1 cellular context compared by ENCODE assay signal in the genomic region with DNA sequence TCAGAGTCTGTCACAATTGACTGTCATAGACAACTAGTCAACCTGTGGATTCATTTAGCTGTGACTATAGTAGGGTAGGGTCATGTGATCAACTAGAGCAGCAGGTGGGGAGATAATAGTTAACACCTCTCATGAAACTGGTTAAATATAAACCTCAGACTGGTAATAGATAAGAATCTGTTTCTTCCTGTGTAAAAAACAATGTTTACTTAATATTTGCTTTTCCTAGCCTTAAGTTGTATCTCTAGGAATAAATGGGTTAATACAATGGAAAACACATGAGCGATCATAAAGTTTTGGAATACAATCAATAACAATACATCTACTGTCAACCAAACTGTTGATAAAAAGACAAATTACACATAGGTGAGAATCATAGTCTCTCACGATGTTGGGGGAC.
TF ChIP-seq lines count a peak whose summit lies in the region.

No MANE protein-coding gene starts in this region.

TF ChIP-seq in K562, 482 proteins besides CTCF, POLR2A, EP300 and RAD21 (continued from another document):
- TF ChIP-seq LEF1 (IDR thresholded peaks at IDR 0.05) (no peak), GABPA (tag; conservative IDR thresholded peaks at IDR 0.05; ENCODE audit: low read depth) (no peak)
